17 cellular contexts compared by ENCODE assay signal in the genomic region with DNA sequence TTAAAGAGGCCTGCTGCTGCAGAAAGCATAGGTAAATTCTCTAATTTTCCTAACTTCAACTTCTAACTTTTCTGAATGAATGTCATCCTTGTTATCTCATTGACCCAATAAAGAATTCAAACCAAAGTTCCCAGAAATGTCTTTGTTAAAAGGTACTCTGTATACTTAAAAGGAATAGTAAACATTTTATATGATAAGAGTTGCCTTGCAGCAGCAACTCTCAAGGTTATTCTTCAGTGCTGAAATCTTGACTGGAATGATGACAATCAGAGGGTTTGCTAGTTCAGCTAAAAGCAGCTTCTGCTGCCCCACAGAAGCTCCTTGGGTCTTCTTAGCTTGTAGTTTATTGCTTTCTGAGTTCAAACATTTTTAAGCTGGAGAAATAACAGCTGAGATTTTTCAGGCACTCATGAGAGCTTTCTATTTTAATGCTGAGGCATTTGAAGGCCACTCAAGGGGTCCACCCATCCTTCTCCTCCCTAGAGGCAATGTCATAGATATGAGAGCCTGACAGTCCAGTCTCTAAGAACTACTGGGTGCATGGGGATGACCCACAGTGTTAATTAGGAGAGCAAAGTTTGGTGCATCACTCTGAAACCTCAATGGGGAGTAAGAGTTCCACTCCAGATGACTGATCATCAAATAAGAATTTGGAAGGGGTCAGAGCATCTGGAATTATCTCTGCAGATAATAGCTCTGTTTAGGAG. TPM values are rescaled to one million over a fixed set of nuclear protein-coding genes. Genes with fewer than 3 reads are reported as not detected.
DNase-seq lines count a peak whose midpoint lies in the region; ATAC-seq and TF ChIP-seq lines count a peak whose summit lies in the region.
"Had no signal": no experiment of that assay in that cellular context is flagged by ENCODE, and none has a peak within 500 bp of the region (broad histone marks: within the 10 kb centered on the region; RNA-seq: fewer than 3 reads in every experiment).

No MANE protein-coding gene starts in this region.

- no peaks in the 10 kb centered on the region for H3K79me1 ChIP-seq in trophoblast cell (ENCODE audit: low read length)

- H2BK120ac ChIP-seq in trophoblast cell (ENCODE audit: insufficient read depth, low read length, poor library complexity): no peak overlapping the region

- no peaks in the 10 kb centered on the region for H3K4me1 ChIP-seq in right atrium auricular region
- H3K4me1 ChIP-seq in body of pancreas: peaks cover 19% of the 10 kb centered on the region
- no peaks in the 10 kb centered on the region for H3K4me1 ChIP-seq in trophoblast cell (ENCODE audit: control insufficient read depth in 1 of 2, insufficient read depth in 2 of 2, low read length in 2 of 2)
- H3K4me1 ChIP-seq: Caco-2 had no signal

- no peak overlapping the region for H4K8ac ChIP-seq in trophoblast cell (ENCODE audit: low read depth, low read length)

- intact Hi-C loops in left ventricle myocardium superior (cut with micrococcal nuclease) (no loop called here), body of pancreas (cut with DNase I) (no loop called here)
- intact Hi-C loops in activated CD4-positive, alpha-beta T cell treated with anti-CD3 and anti-CD28 coated beads for 36 hours (cut with DNase I, micrococcal nuclease): no loop called here
- intact Hi-C loops in activated naive CD4-positive, alpha-beta T cell treated with anti-CD3 and anti-CD28 coated beads for 36 hours (cut with micrococcal nuclease): no loop called here

- no peaks in the 10 kb centered on the region for H3K9me3 ChIP-seq in right atrium auricular region
- H3K9me3 ChIP-seq in body of pancreas: no peaks in the 10 kb centered on the region
- H3K9me3 ChIP-seq in trophoblast cell (ENCODE audit: insufficient read depth, low read depth, low read length): no peaks in the 10 kb centered on the region
- H3K9me3 ChIP-seq: Caco-2 had no signal

- H3K36me3 ChIP-seq in right atrium auricular region (no peaks in the 10 kb centered on the region), body of pancreas (replicated peaks in 1 of 2; ENCODE audit: insufficient read depth in 1 of 2, low read depth in 2 of 2) (no peaks in the 10 kb centered on the region), trophoblast cell (ENCODE audit: control insufficient read depth in 1 of 2, insufficient read depth in 2 of 2, low read length in 2 of 2) (no peaks in the 10 kb centered on the region)

- CTCF ChIA-PET in activated CD4-positive, alpha-beta T cell treated with anti-CD3 and anti-CD28 coated beads for 36 hours (lab: Charles Lee): no interaction called here
- CTCF ChIA-PET in activated naive CD4-positive, alpha-beta T cell treated with anti-CD3 and anti-CD28 coated beads for 36 hours (lab: Charles Lee): no interaction called here

- H3K4ac ChIP-seq in trophoblast cell (ENCODE audit: low read depth, low read length): no peak overlapping the region

- H3K27ac Mint-ChIP-seq in activated CD4-positive, alpha-beta T cell treated with anti-CD3 and anti-CD28 coated beads for 36 hours: no peak overlapping the region
- no peak overlapping the region for H3K27ac Mint-ChIP-seq in activated naive CD4-positive, alpha-beta T cell treated with anti-CD3 and anti-CD28 coated beads for 36 hours
- H3K27ac Mint-ChIP-seq: CD4-positive, alpha-beta T cell; GM23338 had no signal

- H4K91ac ChIP-seq in trophoblast cell (ENCODE audit: low read depth, low read length): no peak overlapping the region

- TF ChIP-seq POLR2A in body of pancreas (IDR thresholded peaks at IDR 0.05): no peak

- no peak overlapping the region for H2AFZ ChIP-seq in trophoblast cell (ENCODE audit: insufficient read depth, low read length, poor library complexity)
- H2AFZ ChIP-seq: GM23338 had no signal

- peaks cover 2% of the 10 kb centered on the region for H3K9me3 Mint-ChIP-seq in activated CD4-positive, alpha-beta T cell treated with anti-CD3 and anti-CD28 coated beads for 36 hours (ENCODE audit: low read depth)
- H3K9me3 Mint-ChIP-seq in activated naive CD4-positive, alpha-beta T cell treated with anti-CD3 and anti-CD28 coated beads for 36 hours: no peaks in the 10 kb centered on the region
- H3K9me3 Mint-ChIP-seq: CD4-positive, alpha-beta T cell; GM23338 had no signal

- H2AK5ac ChIP-seq in trophoblast cell (ENCODE audit: low read length): no peak overlapping the region

- no peak overlapping the region for H4K12ac ChIP-seq in trophoblast cell (ENCODE audit: low read depth, low read length)

- H3K9ac ChIP-seq in trophoblast cell (ENCODE audit: low read length): peak overlapping the region; percentile 56

- ATAC-seq in left ventricle myocardium superior (peak; percentile 40), body of pancreas (peak; percentile 55)
- no peak for ATAC-seq in activated CD4-positive, alpha-beta T cell treated with anti-CD3 and anti-CD28 coated beads for 36 hours
- ATAC-seq: GM23338 had no signal

- H3K23ac ChIP-seq in trophoblast cell (ENCODE audit: low read length): no peak overlapping the region

- H3K27me3 ChIP-seq in right atrium auricular region: no peaks in the 10 kb centered on the region
- H3K27me3 ChIP-seq in body of pancreas: no peaks in the 10 kb centered on the region
- H3K27me3 ChIP-seq in trophoblast cell (ENCODE audit: insufficient read depth, low read length): no peaks in the 10 kb centered on the region

- POLR2A ChIA-PET in activated CD4-positive, alpha-beta T cell treated with anti-CD3 and anti-CD28 coated beads for 36 hours (lab: Charles Lee): no interaction called here

- no peak overlapping the region for H3K4me2 ChIP-seq in trophoblast cell (ENCODE audit: low read length)
- H3K4me2 ChIP-seq: GM23338 had no signal

- no peak overlapping the region for H2BK5ac ChIP-seq in trophoblast cell (ENCODE audit: low read depth, low read length, poor library complexity)

- TF ChIP-seq CTCF in right atrium auricular region (IDR thresholded peaks at IDR 0.05) (no peak), body of pancreas (IDR thresholded peaks at IDR 0.05) (no peak)

- no peaks in the 10 kb centered on the region for H3K79me2 ChIP-seq in trophoblast cell (ENCODE audit: control insufficient read depth, insufficient read depth, low read length, poor library complexity)

- DNase-seq in left ventricle myocardium superior (no peak), right atrium auricular region (ENCODE audit: low spot score) (no peak), body of pancreas (no peak), trophoblast cell (no peak), SKM-1 treated with dmso at 0.1 percent for 144 hours (lab: John Stamatoyannopoulos, UW; ENCODE audit: unreplicated experiment) (no peak)
- no peak for DNase-seq in activated CD4-positive, alpha-beta T cell treated with anti-CD3 and anti-CD28 coated beads for 36 hours
- DNase-seq in activated naive CD4-positive, alpha-beta T cell treated with anti-CD3 and anti-CD28 coated beads for 36 hours: no peak
- DNase-seq: ACHN; AML-193; Caco-2; CD4-positive, alpha-beta T cell; HCEC 1CT; IMR-90 had no signal

- H3K18ac ChIP-seq in trophoblast cell (ENCODE audit: low read length): no peak overlapping the region

- no peaks in the 10 kb centered on the region for H3K36me3 Mint-ChIP-seq in activated CD4-positive, alpha-beta T cell treated with anti-CD3 and anti-CD28 coated beads for 36 hours (ENCODE audit: low read depth)
- no peaks in the 10 kb centered on the region for H3K36me3 Mint-ChIP-seq in activated naive CD4-positive, alpha-beta T cell treated with anti-CD3 and anti-CD28 coated beads for 36 hours (ENCODE audit: low read depth)

- H2BK12ac ChIP-seq in trophoblast cell (ENCODE audit: low read length): no peak overlapping the region

- H3K4me3 ChIP-seq in right atrium auricular region (no peak overlapping the region), body of pancreas (no peak overlapping the region), trophoblast cell (ENCODE audit: low read depth, low read length) (no peak overlapping the region)
- H3K4me3 ChIP-seq: GM23338 had no signal

- H3K4me1 Mint-ChIP-seq in activated CD4-positive, alpha-beta T cell treated with anti-CD3 and anti-CD28 coated beads for 36 hours: no peaks in the 10 kb centered on the region
- no peaks in the 10 kb centered on the region for H3K4me1 Mint-ChIP-seq in activated naive CD4-positive, alpha-beta T cell treated with anti-CD3 and anti-CD28 coated beads for 36 hours (ENCODE audit: low read depth)
- H3K4me1 Mint-ChIP-seq: GM23338 had no signal

- H3K4me3 Mint-ChIP-seq in activated CD4-positive, alpha-beta T cell treated with anti-CD3 and anti-CD28 coated beads for 36 hours: no peak overlapping the region
- no peak overlapping the region for H3K4me3 Mint-ChIP-seq in activated naive CD4-positive, alpha-beta T cell treated with anti-CD3 and anti-CD28 coated beads for 36 hours
- H3K4me3 Mint-ChIP-seq: CD4-positive, alpha-beta T cell; GM23338 had no signal

- H3K27me3 Mint-ChIP-seq in activated CD4-positive, alpha-beta T cell treated with anti-CD3 and anti-CD28 coated beads for 36 hours: no peaks in the 10 kb centered on the region
- H3K27me3 Mint-ChIP-seq in activated naive CD4-positive, alpha-beta T cell treated with anti-CD3 and anti-CD28 coated beads for 36 hours (ENCODE audit: low read depth): no peaks in the 10 kb centered on the region
- H3K27me3 Mint-ChIP-seq: CD4-positive, alpha-beta T cell had no signal

- H3K14ac ChIP-seq in trophoblast cell (ENCODE audit: low read length): no peak overlapping the region

- H3K27ac ChIP-seq in right atrium auricular region (no peak overlapping the region), body of pancreas (no peak overlapping the region), trophoblast cell (ENCODE audit: low read depth, low read length) (no peak overlapping the region)
- H3K27ac ChIP-seq: C4-2B, HL-60 had no signal

RNA-seq across cellular contexts. Expression of a gene that starts 28.1 kb away (rescaled TPM):
- total RNA-seq in left ventricle myocardium superior (0.59 TPM), right atrium auricular region (under 1 TPM; 0.19 to 0.75 TPM), body of pancreas (10 to 100 TPM in 1 of 2 donors, 1 to 10 TPM in 1; 8.6 to 11.5 TPM)
- polyA plus RNA-seq in trophoblast cell (2013): 0.19 TPM in 2 replicates
- not detected for total RNA-seq in activated CD4-positive, alpha-beta T cell treated with anti-CD3 and anti-CD28 coated beads for 36 hours
- not detected for total RNA-seq in activated naive CD4-positive, alpha-beta T cell treated with anti-CD3 and anti-CD28 coated beads for 36 hours
- total RNA-seq: Caco-2; CD4-positive, alpha-beta T cell; IMR-90 had no signal
- polyA plus RNA-seq: BJ, IMR-90 had no signal
